Comparison of ENCODE assay signal across 8 cellular contexts in the genomic region with DNA sequence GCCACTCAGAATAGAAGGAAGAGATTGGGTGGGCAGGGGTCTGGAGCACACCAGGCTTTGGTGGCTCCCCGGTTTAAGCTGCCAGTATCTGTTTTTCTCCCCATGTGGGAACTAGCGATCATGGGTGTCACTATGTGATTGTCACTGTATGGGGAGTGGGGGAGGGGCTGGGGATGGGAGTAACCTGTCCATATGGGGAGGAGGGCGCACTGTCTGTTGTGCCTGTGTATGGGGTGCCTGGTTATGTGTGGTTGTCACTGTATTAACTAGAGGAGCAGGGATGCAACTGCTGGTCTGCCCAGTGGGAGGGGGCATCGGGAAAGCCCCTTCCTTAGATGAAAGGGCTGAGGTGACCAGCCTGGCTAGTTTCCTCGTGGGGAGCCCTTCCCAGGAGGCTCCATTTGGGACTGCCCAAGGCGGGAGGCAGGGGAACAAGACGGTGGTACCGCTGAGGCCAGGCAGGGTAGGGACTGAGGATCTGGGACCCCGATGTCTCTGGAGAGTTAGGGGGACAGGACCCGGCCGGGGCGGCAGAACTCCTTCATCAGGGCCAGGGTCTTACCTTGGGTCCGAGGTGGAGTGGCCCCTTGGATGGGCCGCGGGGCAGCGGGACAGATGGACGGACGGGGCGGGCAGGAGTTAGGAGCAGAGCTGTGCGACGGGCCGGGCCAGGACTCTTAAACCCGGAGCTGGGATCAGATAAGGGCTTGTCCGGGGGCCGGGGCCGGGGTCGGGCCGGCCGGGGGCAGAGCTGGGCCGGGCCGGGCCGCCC. TPM values are rescaled to one million over a fixed set of nuclear protein-coding genes. Genes with fewer than 3 reads are reported as not detected.
DNase-seq lines count a peak whose midpoint lies in the region; ATAC-seq and TF ChIP-seq lines count a peak whose summit lies in the region.

A gene (minus strand): TSS at position 701 of the 772 bp plus-strand sequence. CDS start 27,628 bp downstream, outside the sequence.

- H3K27me3 ChIP-seq in right lobe of liver (no peaks in the 10 kb centered on the region), testis (no peaks in the 10 kb centered on the region)

- no peaks in the 10 kb centered on the region for H3K36me3 Mint-ChIP-seq in activated CD4-positive, alpha-beta T cell treated with anti-CD3 and anti-CD28 coated beads for 36 hours (ENCODE audit: low read depth)

- POLR2A ChIA-PET in activated CD4-positive, alpha-beta T cell treated with anti-CD3 and anti-CD28 coated beads for 36 hours (lab: Charles Lee): no interaction called here

- WGBS in right lobe of liver (ENCODE audit: insufficient coverage, low coverage, low lambda C conversion rate, missing lambda C conversion rate): 12% methylated on average over 16 of the region's 32 CpGs
- WGBS in testis, 2 donors: 16 to 22% methylated on average over 9 to 31 of the region's 32 CpGs

- H3K4me1 ChIP-seq in right lobe of liver (peaks cover 0 to 10% (median 0%) of the 10 kb centered on the region in 4 donors), testis (peaks cover 4% of the 10 kb centered on the region)

- H3K9me3 Mint-ChIP-seq in activated CD4-positive, alpha-beta T cell treated with anti-CD3 and anti-CD28 coated beads for 36 hours (ENCODE audit: low read depth): no peaks in the 10 kb centered on the region

- intact Hi-C loops in activated CD4-positive, alpha-beta T cell treated with anti-CD3 and anti-CD28 coated beads for 36 hours (cut with DNase I, micrococcal nuclease): no loop called here
- intact Hi-C loops in right lobe of liver (cut with DNase I): no loop called here
- intact Hi-C loops in testis (cut with DNase I; ENCODE audit: low total_unique reads): no loop called here

- TF ChIP-seq CTCF in astrocyte of the cerebellum (IDR thresholded peaks at IDR 0.05; ENCODE audit: low read depth, low read length, missing control alignments) (no peak), right lobe of liver (IDR thresholded peaks at IDR 0.05) (no peak), testis (IDR thresholded peaks at IDR 0.05) (no peak)

- peak within 1 kb of the TSS; percentile 18 for H3K27ac Mint-ChIP-seq in activated CD4-positive, alpha-beta T cell treated with anti-CD3 and anti-CD28 coated beads for 36 hours

- TF ChIP-seq POLR2A in right lobe of liver (IDR thresholded peaks at IDR 0.05) (no peak), testis (IDR thresholded peaks at IDR 0.05) (no peak)

- H3K27me3 Mint-ChIP-seq in activated CD4-positive, alpha-beta T cell treated with anti-CD3 and anti-CD28 coated beads for 36 hours: peaks cover 32% of the 10 kb centered on the region

- H3K9me3 ChIP-seq in right lobe of liver (no peaks in the 10 kb centered on the region), testis (no peaks in the 10 kb centered on the region)

- in situ Hi-C loops in astrocyte of the cerebellum (cut with HindIII; ENCODE audit: low sequenced_read_pairs): no loop called here

- H3K27ac ChIP-seq in right lobe of liver: peak within 1 kb of the TSS in 1 of 3 donors; percentile 5
- no peak within 1 kb of the TSS for H3K27ac ChIP-seq in testis

- no peaks in the 10 kb centered on the region for H3K36me3 ChIP-seq in right lobe of liver
- H3K36me3 ChIP-seq in testis (ENCODE audit: low read depth, missing control alignments): no peaks in the 10 kb centered on the region

- DNase-seq in activated CD4-positive, alpha-beta T cell treated with anti-CD3 and anti-CD28 coated beads for 36 hours: no peak
- no peak for DNase-seq in activated CD4-positive, alpha-beta T cell treated with anti-CD3 and anti-CD28 coated beads, Interleukin-2, amount 50 U/mL, for 1 hour
- DNase-seq in astrocyte of the cerebellum (ENCODE audit: low read depth): no peak
- peak in 1 of 3 donors; percentile 55 for DNase-seq in right lobe of liver
- no peak for DNase-seq in testis
- no peak for DNase-seq in islet precursor cell
- DNase-seq in DMS 273 treated with DMSO at 0.1 percent for 48 hours (lab: John Stamatoyannopoulos, UW): no peak
- DNase-seq in COLO668 (lab: John Stamatoyannopoulos, UW; ENCODE audit: unreplicated experiment): no peak

- peaks cover 21% of the 10 kb centered on the region for H3K4me1 Mint-ChIP-seq in activated CD4-positive, alpha-beta T cell treated with anti-CD3 and anti-CD28 coated beads for 36 hours

- CTCF ChIA-PET in activated CD4-positive, alpha-beta T cell treated with anti-CD3 and anti-CD28 coated beads for 36 hours (lab: Charles Lee): interaction anchor here (0.8 to 38.5 kb wide), 3 partner anchors 9 to 45 kb away, joined by 5 to 636 read pairs (median 636); a partner anchor contains a TSS

- peak within 1 kb of the TSS; percentile 71 for H3K4me3 Mint-ChIP-seq in activated CD4-positive, alpha-beta T cell treated with anti-CD3 and anti-CD28 coated beads for 36 hours

- peak; percentile 7 for ATAC-seq in activated CD4-positive, alpha-beta T cell treated with anti-CD3 and anti-CD28 coated beads for 36 hours
- no peak for ATAC-seq in right lobe of liver

- H3K4me3 ChIP-seq in astrocyte of the cerebellum (ENCODE audit: low read depth, low read length) (peak within 1 kb of the TSS; percentile 43), right lobe of liver (peak within 1 kb of the TSS; percentile 36 to 41 (median 38)), testis (peak within 1 kb of the TSS; percentile 38 to 50)

RNA-seq across cellular contexts. Expression of the gene that starts here (rescaled TPM):
- total RNA-seq in activated CD4-positive, alpha-beta T cell treated with anti-CD3 and anti-CD28 coated beads for 36 hours: under 1 TPM; 0.11 TPM
- total RNA-seq in right lobe of liver (1 to 10 TPM in 2 of 6 experiments, under 1 TPM in 3, not detected in 1; 0.23 to 3.1 (median 0.31) TPM), testis (1 to 10 TPM in 1 of 2 donors, under 1 TPM in 1; 0.79 to 1.5 TPM)
- polyA plus RNA-seq in testis (ENCODE audit: insufficient read depth, low read depth, low replicate concordance): 1.9 TPM

Comparison
In these comparisons a context has a peak if more than half of its experiments do, and no peak if none do; other contexts are left out.
1. Peak in ATAC-seq in activated CD4-positive, alpha-beta T cell treated with anti-CD3 and anti-CD28 coated beads for 36 hours; RNA of the gene not detected or under 1 TPM.